Comparison of ENCODE assay signal across 1 cellular context in the genomic region with DNA sequence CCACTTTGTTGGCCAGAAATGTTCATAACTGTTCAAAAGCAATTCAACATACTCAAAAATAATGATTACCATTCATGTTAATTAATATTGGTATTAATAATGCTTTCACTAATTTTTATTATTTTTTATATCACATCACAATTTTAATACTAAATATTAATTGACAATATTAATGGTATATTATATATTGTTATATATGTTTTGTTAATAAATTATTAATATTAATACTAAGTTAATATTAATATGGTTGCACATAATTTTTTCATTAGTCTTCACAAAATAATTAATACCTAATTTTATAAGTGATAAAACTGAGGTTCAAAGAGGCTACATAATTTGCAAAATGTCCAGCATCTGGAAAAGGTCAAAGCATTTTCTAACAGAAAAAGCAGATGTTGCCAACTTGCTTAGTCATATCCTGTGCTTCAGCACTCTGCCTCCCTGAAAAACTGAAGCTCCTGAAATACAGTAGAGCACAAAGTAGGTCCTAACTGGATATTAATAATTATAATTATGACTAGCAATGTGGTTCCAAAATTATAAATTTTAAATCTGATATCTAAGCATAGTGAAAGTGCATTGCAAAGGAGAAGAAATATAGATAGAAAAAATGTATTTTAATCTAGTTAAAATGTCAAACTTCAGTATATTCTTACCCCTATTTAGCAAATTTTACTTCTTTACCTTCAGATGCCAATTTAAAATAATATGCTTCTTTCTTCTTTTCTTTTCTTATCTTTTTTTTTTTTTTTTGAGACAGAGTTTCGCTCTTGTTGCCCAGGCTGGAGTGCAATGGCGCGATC.
TF ChIP-seq lines count a peak whose summit lies in the region.

No MANE protein-coding gene starts in this region.

TF ChIP-seq in GM12878, 131 proteins besides CTCF, POLR2A, EP300 and RAD21 (continued from another document):
- TF ChIP-seq STAT1 (conservative IDR thresholded peaks at IDR 0.05) (no peak), CEBPB (IDR thresholded peaks at IDR 0.05; ENCODE audit: borderline replicate concordance in 1 of 2, low read depth in 2 of 2, low read length in 2 of 2) (no peak), RUNX3 (IDR thresholded peaks at IDR 0.05; ENCODE audit: low read length) (no peak), BACH1 (IDR thresholded peaks at IDR 0.05; ENCODE audit: borderline replicate concordance) (no peak), YY1 (IDR thresholded peaks at IDR 0.05; ENCODE audit: low read depth, low read length) (no peak), RB1 (IDR thresholded peaks at IDR 0.05; ENCODE audit: borderline replicate concordance) (no peak), SMC3 (IDR thresholded peaks at IDR 0.05; ENCODE audit: borderline replicate concordance, low read length) (no peak), CREB1 (IDR thresholded peaks at IDR 0.05; ENCODE audit: low read depth) (no peak), MTA2 (IDR thresholded peaks at IDR 0.05; ENCODE audit: low read depth) (no peak), HDGF (IDR thresholded peaks at IDR 0.05) (no peak)
- TF ChIP-seq, protein P1, sequence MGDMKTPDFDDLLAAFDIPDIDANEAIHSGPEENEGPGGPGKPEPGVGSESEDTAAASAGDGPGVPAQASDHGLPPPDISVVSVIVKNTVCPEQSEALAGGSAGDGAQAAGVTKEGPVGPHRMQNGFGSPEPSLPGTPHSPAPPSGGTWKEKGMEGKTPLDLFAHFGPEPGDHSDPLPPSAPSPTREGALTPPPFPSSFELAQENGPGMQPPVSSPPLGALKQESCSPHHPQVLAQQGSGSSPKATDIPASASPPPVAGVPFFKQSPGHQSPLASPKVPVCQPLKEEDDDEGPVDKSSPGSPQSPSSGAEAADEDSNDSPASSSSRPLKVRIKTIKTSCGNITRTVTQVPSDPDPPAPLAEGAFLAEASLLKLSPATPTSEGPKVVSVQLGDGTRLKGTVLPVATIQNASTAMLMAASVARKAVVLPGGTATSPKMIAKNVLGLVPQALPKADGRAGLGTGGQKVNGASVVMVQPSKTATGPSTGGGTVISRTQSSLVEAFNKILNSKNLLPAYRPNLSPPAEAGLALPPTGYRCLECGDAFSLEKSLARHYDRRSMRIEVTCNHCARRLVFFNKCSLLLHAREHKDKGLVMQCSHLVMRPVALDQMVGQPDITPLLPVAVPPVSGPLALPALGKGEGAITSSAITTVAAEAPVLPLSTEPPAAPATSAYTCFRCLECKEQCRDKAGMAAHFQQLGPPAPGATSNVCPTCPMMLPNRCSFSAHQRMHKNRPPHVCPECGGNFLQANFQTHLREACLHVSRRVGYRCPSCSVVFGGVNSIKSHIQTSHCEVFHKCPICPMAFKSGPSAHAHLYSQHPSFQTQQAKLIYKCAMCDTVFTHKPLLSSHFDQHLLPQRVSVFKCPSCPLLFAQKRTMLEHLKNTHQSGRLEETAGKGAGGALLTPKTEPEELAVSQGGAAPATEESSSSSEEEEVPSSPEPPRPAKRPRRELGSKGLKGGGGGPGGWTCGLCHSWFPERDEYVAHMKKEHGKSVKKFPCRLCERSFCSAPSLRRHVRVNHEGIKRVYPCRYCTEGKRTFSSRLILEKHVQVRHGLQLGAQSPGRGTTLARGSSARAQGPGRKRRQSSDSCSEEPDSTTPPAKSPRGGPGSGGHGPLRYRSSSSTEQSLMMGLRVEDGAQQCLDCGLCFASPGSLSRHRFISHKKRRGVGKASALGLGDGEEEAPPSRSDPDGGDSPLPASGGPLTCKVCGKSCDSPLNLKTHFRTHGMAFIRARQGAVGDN (IDR thresholded peaks at IDR 0.05), result no peak
- TF ChIP-seq, protein P2, sequence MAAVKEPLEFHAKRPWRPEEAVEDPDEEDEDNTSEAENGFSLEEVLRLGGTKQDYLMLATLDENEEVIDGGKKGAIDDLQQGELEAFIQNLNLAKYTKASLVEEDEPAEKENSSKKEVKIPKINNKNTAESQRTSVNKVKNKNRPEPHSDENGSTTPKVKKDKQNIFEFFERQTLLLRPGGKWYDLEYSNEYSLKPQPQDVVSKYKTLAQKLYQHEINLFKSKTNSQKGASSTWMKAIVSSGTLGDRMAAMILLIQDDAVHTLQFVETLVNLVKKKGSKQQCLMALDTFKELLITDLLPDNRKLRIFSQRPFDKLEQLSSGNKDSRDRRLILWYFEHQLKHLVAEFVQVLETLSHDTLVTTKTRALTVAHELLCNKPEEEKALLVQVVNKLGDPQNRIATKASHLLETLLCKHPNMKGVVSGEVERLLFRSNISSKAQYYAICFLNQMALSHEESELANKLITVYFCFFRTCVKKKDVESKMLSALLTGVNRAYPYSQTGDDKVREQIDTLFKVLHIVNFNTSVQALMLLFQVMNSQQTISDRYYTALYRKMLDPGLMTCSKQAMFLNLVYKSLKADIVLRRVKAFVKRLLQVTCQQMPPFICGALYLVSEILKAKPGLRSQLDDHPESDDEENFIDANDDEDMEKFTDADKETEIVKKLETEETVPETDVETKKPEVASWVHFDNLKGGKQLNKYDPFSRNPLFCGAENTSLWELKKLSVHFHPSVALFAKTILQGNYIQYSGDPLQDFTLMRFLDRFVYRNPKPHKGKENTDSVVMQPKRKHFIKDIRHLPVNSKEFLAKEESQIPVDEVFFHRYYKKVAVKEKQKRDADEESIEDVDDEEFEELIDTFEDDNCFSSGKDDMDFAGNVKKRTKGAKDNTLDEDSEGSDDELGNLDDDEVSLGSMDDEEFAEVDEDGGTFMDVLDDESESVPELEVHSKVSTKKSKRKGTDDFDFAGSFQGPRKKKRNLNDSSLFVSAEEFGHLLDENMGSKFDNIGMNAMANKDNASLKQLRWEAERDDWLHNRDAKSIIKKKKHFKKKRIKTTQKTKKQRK (IDR thresholded peaks at IDR 0.05; ENCODE audit: low read depth, low read length), result no peak
- TF ChIP-seq, protein P3, sequence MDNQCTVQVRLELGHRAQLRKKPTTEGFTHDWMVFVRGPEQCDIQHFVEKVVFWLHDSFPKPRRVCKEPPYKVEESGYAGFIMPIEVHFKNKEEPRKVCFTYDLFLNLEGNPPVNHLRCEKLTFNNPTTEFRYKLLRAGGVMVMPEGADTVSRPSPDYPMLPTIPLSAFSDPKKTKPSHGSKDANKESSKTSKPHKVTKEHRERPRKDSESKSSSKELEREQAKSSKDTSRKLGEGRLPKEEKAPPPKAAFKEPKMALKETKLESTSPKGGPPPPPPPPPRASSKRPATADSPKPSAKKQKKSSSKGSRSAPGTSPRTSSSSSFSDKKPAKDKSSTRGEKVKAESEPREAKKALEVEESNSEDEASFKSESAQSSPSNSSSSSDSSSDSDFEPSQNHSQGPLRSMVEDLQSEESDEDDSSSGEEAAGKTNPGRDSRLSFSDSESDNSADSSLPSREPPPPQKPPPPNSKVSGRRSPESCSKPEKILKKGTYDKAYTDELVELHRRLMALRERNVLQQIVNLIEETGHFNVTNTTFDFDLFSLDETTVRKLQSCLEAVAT (IDR thresholded peaks at IDR 0.05), result no peak
- TF ChIP-seq, protein P4, sequence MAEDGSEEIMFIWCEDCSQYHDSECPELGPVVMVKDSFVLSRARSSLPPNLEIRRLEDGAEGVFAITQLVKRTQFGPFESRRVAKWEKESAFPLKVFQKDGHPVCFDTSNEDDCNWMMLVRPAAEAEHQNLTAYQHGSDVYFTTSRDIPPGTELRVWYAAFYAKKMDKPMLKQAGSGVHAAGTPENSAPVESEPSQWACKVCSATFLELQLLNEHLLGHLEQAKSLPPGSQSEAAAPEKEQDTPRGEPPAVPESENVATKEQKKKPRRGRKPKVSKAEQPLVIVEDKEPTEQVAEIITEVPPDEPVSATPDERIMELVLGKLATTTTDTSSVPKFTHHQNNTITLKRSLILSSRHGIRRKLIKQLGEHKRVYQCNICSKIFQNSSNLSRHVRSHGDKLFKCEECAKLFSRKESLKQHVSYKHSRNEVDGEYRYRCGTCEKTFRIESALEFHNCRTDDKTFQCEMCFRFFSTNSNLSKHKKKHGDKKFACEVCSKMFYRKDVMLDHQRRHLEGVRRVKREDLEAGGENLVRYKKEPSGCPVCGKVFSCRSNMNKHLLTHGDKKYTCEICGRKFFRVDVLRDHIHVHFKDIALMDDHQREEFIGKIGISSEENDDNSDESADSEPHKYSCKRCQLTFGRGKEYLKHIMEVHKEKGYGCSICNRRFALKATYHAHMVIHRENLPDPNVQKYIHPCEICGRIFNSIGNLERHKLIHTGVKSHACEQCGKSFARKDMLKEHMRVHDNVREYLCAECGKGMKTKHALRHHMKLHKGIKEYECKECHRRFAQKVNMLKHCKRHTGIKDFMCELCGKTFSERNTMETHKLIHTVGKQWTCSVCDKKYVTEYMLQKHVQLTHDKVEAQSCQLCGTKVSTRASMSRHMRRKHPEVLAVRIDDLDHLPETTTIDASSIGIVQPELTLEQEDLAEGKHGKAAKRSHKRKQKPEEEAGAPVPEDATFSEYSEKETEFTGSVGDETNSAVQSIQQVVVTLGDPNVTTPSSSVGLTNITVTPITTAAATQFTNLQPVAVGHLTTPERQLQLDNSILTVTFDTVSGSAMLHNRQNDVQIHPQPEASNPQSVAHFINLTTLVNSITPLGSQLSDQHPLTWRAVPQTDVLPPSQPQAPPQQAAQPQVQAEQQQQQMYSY (CRISPR knock-in tag; IDR thresholded peaks at IDR 0.05), result no peak
- TF ChIP-seq, protein P5, sequence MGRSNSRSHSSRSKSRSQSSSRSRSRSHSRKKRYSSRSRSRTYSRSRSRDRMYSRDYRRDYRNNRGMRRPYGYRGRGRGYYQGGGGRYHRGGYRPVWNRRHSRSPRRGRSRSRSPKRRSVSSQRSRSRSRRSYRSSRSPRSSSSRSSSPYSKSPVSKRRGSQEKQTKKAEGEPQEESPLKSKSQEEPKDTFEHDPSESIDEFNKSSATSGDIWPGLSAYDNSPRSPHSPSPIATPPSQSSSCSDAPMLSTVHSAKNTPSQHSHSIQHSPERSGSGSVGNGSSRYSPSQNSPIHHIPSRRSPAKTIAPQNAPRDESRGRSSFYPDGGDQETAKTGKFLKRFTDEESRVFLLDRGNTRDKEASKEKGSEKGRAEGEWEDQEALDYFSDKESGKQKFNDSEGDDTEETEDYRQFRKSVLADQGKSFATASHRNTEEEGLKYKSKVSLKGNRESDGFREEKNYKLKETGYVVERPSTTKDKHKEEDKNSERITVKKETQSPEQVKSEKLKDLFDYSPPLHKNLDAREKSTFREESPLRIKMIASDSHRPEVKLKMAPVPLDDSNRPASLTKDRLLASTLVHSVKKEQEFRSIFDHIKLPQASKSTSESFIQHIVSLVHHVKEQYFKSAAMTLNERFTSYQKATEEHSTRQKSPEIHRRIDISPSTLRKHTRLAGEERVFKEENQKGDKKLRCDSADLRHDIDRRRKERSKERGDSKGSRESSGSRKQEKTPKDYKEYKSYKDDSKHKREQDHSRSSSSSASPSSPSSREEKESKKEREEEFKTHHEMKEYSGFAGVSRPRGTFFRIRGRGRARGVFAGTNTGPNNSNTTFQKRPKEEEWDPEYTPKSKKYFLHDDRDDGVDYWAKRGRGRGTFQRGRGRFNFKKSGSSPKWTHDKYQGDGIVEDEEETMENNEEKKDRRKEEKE (IDR thresholded peaks at IDR 0.05), result no peak
